Comparison of ENCODE assay signal across 18 cellular contexts in genomic region chr19:43636121-43636683, GRCh38. TPM values are rescaled to one million over a fixed set of nuclear protein-coding genes. Genes with fewer than 3 reads are reported as not detected.
DNase-seq lines count a peak whose midpoint lies in the region; ATAC-seq, FAIRE-seq and TF ChIP-seq lines count a peak whose summit lies in the region.
"Had no signal": no experiment of that assay in that cellular context is flagged by ENCODE, and none has a peak within 500 bp of the region (broad histone marks: within the 10 kb centered on the region; RNA-seq: fewer than 3 reads in every experiment).

No MANE protein-coding gene starts in this region.

- H3K36me3 ChIP-seq in HepG2 (replicated peaks in 1 of 2; ENCODE audit: control insufficient read depth in 1 of 2, insufficient read depth in 2 of 2, low read length in 2 of 2) (no peaks in the 10 kb centered on the region), right lobe of liver (no peaks in the 10 kb centered on the region), neural cell (ENCODE audit: insufficient read depth, low read length) (no peaks in the 10 kb centered on the region)
- H3K36me3 ChIP-seq: thyroid gland had no signal

- H3K4me2 ChIP-seq in HepG2 (ENCODE audit: low read depth, low read length) (peak overlapping the region; percentile 92), neural cell (ENCODE audit: low read length) (no peak overlapping the region)

- H3K4me3 ChIP-seq in HepG2 (replicated peaks in 1 of 3; ENCODE audit: insufficient read depth in 1 of 3, low read depth in 2 of 3, low read length in 3 of 3): peak overlapping the region; percentile 4 to 76 (median 67); a peak in 1 of 6 replicates
- no peak overlapping the region for H3K4me3 ChIP-seq in right lobe of liver
- H3K4me3 ChIP-seq in neural cell (ENCODE audit: low read length): peak overlapping the region; percentile 67
- H3K4me3 ChIP-seq: mucosa of descending colon, thyroid gland had no signal

- no peak overlapping the region for H3K27ac Mint-ChIP-seq in chondrocyte (ENCODE audit: unreplicated experiment)
- no peak overlapping the region for H3K27ac Mint-ChIP-seq in natural killer cell treated with Interleukin-12 subunit alpha and Interleukin-12 subunit beta and Interleukin-15 and Interleukin-18, amount 100 ng/mL, for 72 hours
- H3K27ac Mint-ChIP-seq: activated T-helper 2 cell treated with anti-CD3 and anti-CD28 coated beads, Interferon-gamma antibody, Interleukin-2, Interleukin-4, amounts not matched to agents 10 μg/mL and 5 μg/mL and 100 μg/mL, durations not matched to agents 14 hours and 24 hours and 36 hours had no signal

- H2AFZ ChIP-seq in HepG2 (ENCODE audit: low read length): no peak overlapping the region
- no peak overlapping the region for H2AFZ ChIP-seq in neural cell (ENCODE audit: low read depth, low read length)

- H3K9me2 ChIP-seq in neural cell (ENCODE audit: insufficient read depth, low read length): no peaks in the 10 kb centered on the region

- peaks cover 12% of the 10 kb centered on the region for H3K27me3 Mint-ChIP-seq in chondrocyte (ENCODE audit: low read depth)
- peaks cover 32 to 52% of the 10 kb centered on the region in 2 donors for H3K27me3 Mint-ChIP-seq in natural killer cell treated with Interleukin-12 subunit alpha and Interleukin-12 subunit beta and Interleukin-15 and Interleukin-18, amount 100 ng/mL, for 72 hours

- intact Hi-C loops in HepG2 (cut with micrococcal nuclease; ENCODE audit: unreplicated experiment) (no loop called here), right lobe of liver (cut with DNase I) (no loop called here)

- no peaks in the 10 kb centered on the region for H3K27me3 ChIP-seq in HepG2 (ENCODE audit: control insufficient read depth in 1 of 2, insufficient read depth in 2 of 2, low read length in 2 of 2)
- no peaks in the 10 kb centered on the region for H3K27me3 ChIP-seq in right lobe of liver
- no peaks in the 10 kb centered on the region for H3K27me3 ChIP-seq in neural cell (ENCODE audit: insufficient read depth, low read depth, low read length)
- H3K27me3 ChIP-seq: thyroid gland had no signal

- H3K27ac ChIP-seq in HepG2 (ENCODE audit: extremely low read length, insufficient read depth, low read length) (peak overlapping the region; percentile 90), right lobe of liver (no peak overlapping the region), neural cell (ENCODE audit: low read length) (peak overlapping the region; percentile 63)
- H3K27ac ChIP-seq: thyroid gland had no signal

- no peak for FAIRE-seq in HepG2 (lab: Jason Lieb, UNC)
- FAIRE-seq: A204.1, bronchial epithelial cell had no signal

- CTCF ChIA-PET in HepG2 (lab: Yijun Ruan, JAX; ENCODE audit: low intra/inter-chr PET ratio, low total read pairs): no interaction called here

- no peaks in the 10 kb centered on the region for H3K36me3 Mint-ChIP-seq in chondrocyte (ENCODE audit: low read depth)
- H3K36me3 Mint-ChIP-seq in natural killer cell treated with Interleukin-12 subunit alpha and Interleukin-12 subunit beta and Interleukin-15 and Interleukin-18, amount 100 ng/mL, for 72 hours: no peaks in the 10 kb centered on the region

- TF ChIP-seq RAD21 in HepG2 (CRISPR knock-in tag; IDR thresholded peaks at IDR 0.05): no peak
- TF ChIP-seq RAD21 in neural cell (conservative IDR thresholded peaks at IDR 0.05): no peak

- H3K9ac ChIP-seq in HepG2 (ENCODE audit: insufficient read depth, low read depth, low read length) (peak overlapping the region; percentile 87; the same call in 1 of the 2 replicates), neural cell (ENCODE audit: low read length) (peak overlapping the region; percentile 65)

- H3K9me3 ChIP-seq in HepG2 (ENCODE audit: low read length): no peaks in the 10 kb centered on the region
- H3K9me3 ChIP-seq in right lobe of liver: no peaks in the 10 kb centered on the region
- no peaks in the 10 kb centered on the region for H3K9me3 ChIP-seq in neural cell (ENCODE audit: low read length)
- H3K9me3 ChIP-seq: mucosa of descending colon, thyroid gland had no signal

- POLR2A ChIA-PET in HepG2 (lab: Yijun Ruan, JAX): interaction anchor here (2.3 kb wide), 1 partner anchor 41 kb away, joined by 20 read pairs; the partner anchor contains the start of genes IRGQ and ZNF576

- no TSS peak for BruUV-seq in HepG2 (replicated peaks; lab: Mats Ljungman, UMichigan)

- TF ChIP-seq CTCF in HepG2 (CRISPR knock-in tag; IDR thresholded peaks at IDR 0.05): no peak
- no peak for TF ChIP-seq CTCF in right lobe of liver (IDR thresholded peaks at IDR 0.05)
- TF ChIP-seq CTCF in neural cell (IDR thresholded peaks at IDR 0.05; ENCODE audit: poor library complexity, severe bottlenecking): no peak
- TF ChIP-seq CTCF in chondrocyte (IDR thresholded peaks at IDR 0.05): no peak

- no peak for ATAC-seq in HepG2
- ATAC-seq in right lobe of liver: no peak
- ATAC-seq in natural killer cell treated with Interleukin-12 subunit alpha and Interleukin-12 subunit beta and Interleukin-15 and Interleukin-18, amount 100 ng/mL, for 72 hours: no peak
- no peak for ATAC-seq in left lobe of liver
- ATAC-seq: mucosa of descending colon had no signal

- peaks cover 19% of the 10 kb centered on the region for H3K4me1 Mint-ChIP-seq in chondrocyte (ENCODE audit: low read depth)
- peaks cover 9 to 13% of the 10 kb centered on the region in 2 donors for H3K4me1 Mint-ChIP-seq in natural killer cell treated with Interleukin-12 subunit alpha and Interleukin-12 subunit beta and Interleukin-15 and Interleukin-18, amount 100 ng/mL, for 72 hours (ENCODE audit: low read depth in 2 of 2)

- TF ChIP-seq POLR2A in HepG2 (IDR thresholded peaks at IDR 0.05; ENCODE audit: insufficient read depth in 1 of 2, low read depth in 2 of 2, low read length in 2 of 2) (no peak), right lobe of liver (IDR thresholded peaks at IDR 0.05) (no peak)

- H3K4me3 Mint-ChIP-seq in chondrocyte (ENCODE audit: unreplicated experiment): no peak overlapping the region
- no peak overlapping the region for H3K4me3 Mint-ChIP-seq in natural killer cell treated with Interleukin-12 subunit alpha and Interleukin-12 subunit beta and Interleukin-15 and Interleukin-18, amount 100 ng/mL, for 72 hours

- peak; percentile 24 for DNase-seq in HepG2 (ENCODE audit: low spot score)
- no peak for DNase-seq in right lobe of liver
- peak; percentile 62 for DNase-seq in foreskin melanocyte
- no peak for DNase-seq in chondrocyte (ENCODE audit: low spot score)
- DNase-seq in NCI-H1105 treated with DMSO at 0.1 percent for 48 hours (lab: John Stamatoyannopoulos, UW): no peak
- no peak for DNase-seq in natural killer cell treated with Interleukin-12 subunit alpha and Interleukin-12 subunit beta and Interleukin-15 and Interleukin-18, amount 100 ng/mL, for 72 hours (ENCODE audit: low spot score)
- DNase-seq in left lobe of liver (ENCODE audit: low spot score): no peak
- DNase-seq: activated CD4-positive, alpha-beta T cell treated with anti-CD3 and anti-CD28 coated beads, Interleukin-2, amount 50 U/mL, for 1 hour; COR-L47; mucosa of descending colon; NCI-H526; T-helper 2 cell; thyroid gland had no signal

- H3K79me2 ChIP-seq in HepG2 (ENCODE audit: insufficient read depth, low read length): no peaks in the 10 kb centered on the region
- peaks cover 78% of the 10 kb centered on the region for H3K79me2 ChIP-seq in neural cell (replicated peaks; ENCODE audit: insufficient read depth, low read length)

- TF ChIP-seq EP300 in HepG2 (IDR thresholded peaks at IDR 0.05; ENCODE audit: low read depth in 2 of 2, low read length in 2 of 2): no peak
- no peak for TF ChIP-seq EP300 in HepG2 (CRISPR knock-in tag; IDR thresholded peaks at IDR 0.05; ENCODE audit: borderline replicate concordance)
- no peak for TF ChIP-seq EP300 in neural cell (conservative IDR thresholded peaks at IDR 0.05; ENCODE audit: poor library complexity, severe bottlenecking)

- H3F3A ChIP-seq in neural cell (ENCODE audit: insufficient read depth, low read length, poor library complexity, severe bottlenecking): no peaks in the 10 kb centered on the region

- H4K20me1 ChIP-seq in HepG2 (ENCODE audit: insufficient read depth, low read length) (no peaks in the 10 kb centered on the region), neural cell (ENCODE audit: insufficient read depth) (no peaks in the 10 kb centered on the region)

- in situ Hi-C loops in HepG2 (cut with HindIII; ENCODE audit: extremely low pct_ligation_motif_present, low pct_unique_long_range_greater_than_20kb): no loop called here

- WGBS in HepG2 (ENCODE audit: low lambda C conversion rate): 25% methylated on average over 2 of the region's 14 CpGs
- WGBS in right lobe of liver (ENCODE audit: insufficient coverage, low coverage, low lambda C conversion rate, missing lambda C conversion rate): 78% methylated on average over 3 of the region's 14 CpGs

- H3K4me1 ChIP-seq in HepG2 (ENCODE audit: insufficient read depth, low read length): peaks cover 68% of the 10 kb centered on the region
- no peaks in the 10 kb centered on the region for H3K4me1 ChIP-seq in right lobe of liver

- H3K9me3 Mint-ChIP-seq in chondrocyte (ENCODE audit: low read depth): no peaks in the 10 kb centered on the region
- H3K9me3 Mint-ChIP-seq in natural killer cell treated with Interleukin-12 subunit alpha and Interleukin-12 subunit beta and Interleukin-15 and Interleukin-18, amount 100 ng/mL, for 72 hours: no peaks in the 10 kb centered on the region
- H3K9me3 Mint-ChIP-seq: activated T-helper 2 cell treated with anti-CD3 and anti-CD28 coated beads, Interferon-gamma antibody, Interleukin-2, Interleukin-4, amounts not matched to agents 10 μg/mL and 5 μg/mL and 100 μg/mL, durations not matched to agents 14 hours and 24 hours and 36 hours had no signal

RNA-seq across cellular contexts. Expression of gene CADM4, which starts 3.4 kb away (rescaled TPM):
- total RNA-seq in HepG2 (2016; rRNA removed; fragmentation: Illumina TruSeq; extraction: Trizol) (6.4 and 16.0 TPM in 2 replicates), right lobe of liver (1 to 10 TPM; 2.2 to 4.7 (median 3.7) TPM), chondrocyte (5.6 to 7.1 TPM (median 6.1 TPM) in 3 replicates), left lobe of liver (5.1 TPM)
- total RNA-seq in HepG2 (2016; cell fraction: cytosol; rRNA removed; fragmentation: Illumina TruSeq; extraction: Trizol; ENCODE audit: low read depth): 1.9 and 2.0 TPM in 2 replicates
- total RNA-seq in HepG2 (2016; cell fraction: insoluble cytoplasmic fraction; rRNA removed; fragmentation: Illumina TruSeq; extraction: Trizol): 6.2 and 15.7 TPM in 2 replicates
- 6.3 and 6.6 TPM in 2 replicates for total RNA-seq in HepG2 (2016; cell fraction: membrane; rRNA removed; fragmentation: Illumina TruSeq; extraction: Trizol)
- total RNA-seq in HepG2 (2016; cell fraction: nucleus; rRNA removed; fragmentation: Illumina TruSeq; extraction: Trizol): 13.7 and 16.1 TPM in 2 replicates
- polyA plus RNA-seq in HepG2 (2011; rRNA removed) (8.5 and 15.4 TPM in 2 replicates), neural cell (211 and 220 TPM in 2 replicates)
- polyA plus RNA-seq in HepG2 (2011; cell fraction: cytosol; rRNA removed): 10.7 and 11.5 TPM in 2 replicates
- 8.7 and 11.0 TPM in 2 replicates for polyA plus RNA-seq in HepG2 (2011; cell fraction: nucleus; rRNA removed)
- polyA plus RNA-seq in HepG2 (2012): 14.2 and 19.2 TPM in 2 replicates
- 3.1 and 3.4 TPM in 2 replicates for polyA plus RNA-seq in HepG2 (2016; cell fraction: cytosol; fragmentation: Illumina TruSeq; extraction: Trizol; ENCODE audit: low read depth)
- 7.9 and 9.3 TPM in 2 replicates for polyA plus RNA-seq in HepG2 (2016; cell fraction: insoluble cytoplasmic fraction; fragmentation: Illumina TruSeq; extraction: Trizol; ENCODE audit: low read depth)
- 6.8 and 7.0 TPM in 2 replicates for polyA plus RNA-seq in HepG2 (2016; cell fraction: membrane; fragmentation: Illumina TruSeq; extraction: Trizol; ENCODE audit: low read depth)
- 32.5 and 32.9 TPM in 2 replicates for polyA plus RNA-seq in HepG2 (2016; cell fraction: nucleus; fragmentation: Illumina TruSeq; extraction: Trizol; ENCODE audit: insufficient read depth, low read depth)
- 1.1 and 12.4 TPM in 2 replicates for polyA minus RNA-seq in HepG2 (2011; rRNA and poly(A)+ RNA removed; ENCODE audit: low replicate concordance)
- 5.0 and 7.8 TPM in 2 replicates for polyA minus RNA-seq in HepG2 (2011; cell fraction: cytosol; rRNA and poly(A)+ RNA removed)
- polyA minus RNA-seq in HepG2 (2011; cell fraction: nucleus; rRNA and poly(A)+ RNA removed): 4.0 and 5.5 TPM in 2 replicates
- polyA minus RNA-seq in neural cell: 114 and 135 TPM in 2 replicates
- under 1 TPM; 0.59 TPM for total RNA-seq in natural killer cell treated with Interleukin-12 subunit alpha and Interleukin-12 subunit beta and Interleukin-15 and Interleukin-18, amount 100 ng/mL, for 72 hours

RNA-seq across cellular contexts. Expression of gene ZNF428, which starts 16.8 kb away (rescaled TPM):
- total RNA-seq in HepG2 (2016; rRNA removed; fragmentation: Illumina TruSeq; extraction: Trizol) (24.0 and 26.9 TPM in 2 replicates), right lobe of liver (10 to 100 TPM; 10.9 to 16.7 (median 13.3) TPM), chondrocyte (50.7 to 53.9 TPM (median 52.5 TPM) in 3 replicates), left lobe of liver (15.7 TPM)
- 19.4 and 25.5 TPM in 2 replicates for total RNA-seq in HepG2 (2016; cell fraction: cytosol; rRNA removed; fragmentation: Illumina TruSeq; extraction: Trizol; ENCODE audit: low read depth)
- total RNA-seq in HepG2 (2016; cell fraction: insoluble cytoplasmic fraction; rRNA removed; fragmentation: Illumina TruSeq; extraction: Trizol): 20.7 and 27.4 TPM in 2 replicates
- 23.9 and 34.3 TPM in 2 replicates for total RNA-seq in HepG2 (2016; cell fraction: membrane; rRNA removed; fragmentation: Illumina TruSeq; extraction: Trizol)
- total RNA-seq in HepG2 (2016; cell fraction: nucleus; rRNA removed; fragmentation: Illumina TruSeq; extraction: Trizol): 6.5 and 9.5 TPM in 2 replicates
- polyA plus RNA-seq in HepG2 (2011; rRNA removed) (10.4 and 11.5 TPM in 2 replicates), neural cell (983 and 1,008 TPM in 2 replicates)
- polyA plus RNA-seq in HepG2 (2011; cell fraction: cytosol; rRNA removed): 8.0 and 12.3 TPM in 2 replicates
- 6.0 and 6.2 TPM in 2 replicates for polyA plus RNA-seq in HepG2 (2011; cell fraction: nucleus; rRNA removed)
- polyA plus RNA-seq in HepG2 (2012): 11.5 and 12.7 TPM in 2 replicates
- 19.6 and 22.2 TPM in 2 replicates for polyA plus RNA-seq in HepG2 (2016; cell fraction: cytosol; fragmentation: Illumina TruSeq; extraction: Trizol; ENCODE audit: low read depth)
- 27.6 and 28.2 TPM in 2 replicates for polyA plus RNA-seq in HepG2 (2016; cell fraction: insoluble cytoplasmic fraction; fragmentation: Illumina TruSeq; extraction: Trizol; ENCODE audit: low read depth)
- polyA plus RNA-seq in HepG2 (2016; cell fraction: membrane; fragmentation: Illumina TruSeq; extraction: Trizol; ENCODE audit: low read depth): 25.6 and 28.5 TPM in 2 replicates
- 19.8 and 22.6 TPM in 2 replicates for polyA plus RNA-seq in HepG2 (2016; cell fraction: nucleus; fragmentation: Illumina TruSeq; extraction: Trizol; ENCODE audit: insufficient read depth, low read depth)
- polyA minus RNA-seq in HepG2 (2011; rRNA and poly(A)+ RNA removed; ENCODE audit: low replicate concordance): 3.2 and 7.4 TPM in 2 replicates
- polyA minus RNA-seq in HepG2 (2011; cell fraction: cytosol; rRNA and poly(A)+ RNA removed): 4.6 and 4.9 TPM in 2 replicates
- polyA minus RNA-seq in HepG2 (2011; cell fraction: nucleus; rRNA and poly(A)+ RNA removed): 2.1 and 4.6 TPM in 2 replicates
- 194 and 197 TPM in 2 replicates for polyA minus RNA-seq in neural cell
- total RNA-seq in natural killer cell treated with Interleukin-12 subunit alpha and Interleukin-12 subunit beta and Interleukin-15 and Interleukin-18, amount 100 ng/mL, for 72 hours: 10 to 100 TPM; 24.9 to 25.3 TPM

RNA-seq across cellular contexts. Expression of gene SRRM5, which starts 24.3 kb away (rescaled TPM):
- 0.11 TPM in 1 of 2 replicates, not detected in the other for total RNA-seq in HepG2 (2016; rRNA removed; fragmentation: Illumina TruSeq; extraction: Trizol)
- total RNA-seq in HepG2 (2016; cell fraction: cytosol; rRNA removed; fragmentation: Illumina TruSeq; extraction: Trizol; ENCODE audit: low read depth): not detected in 2 replicates
- total RNA-seq in HepG2 (2016; cell fraction: insoluble cytoplasmic fraction; rRNA removed; fragmentation: Illumina TruSeq; extraction: Trizol): not detected in 2 replicates
- total RNA-seq in HepG2 (2016; cell fraction: membrane; rRNA removed; fragmentation: Illumina TruSeq; extraction: Trizol): 0.06 TPM in 1 of 2 replicates, not detected in the other
- 0.31 TPM in 1 of 2 replicates, not detected in the other for total RNA-seq in HepG2 (2016; cell fraction: nucleus; rRNA removed; fragmentation: Illumina TruSeq; extraction: Trizol)
- 0.16 TPM in 2 replicates for polyA plus RNA-seq in HepG2 (2011; rRNA removed)
- 0.03 and 0.08 TPM in 2 replicates for polyA plus RNA-seq in HepG2 (2011; cell fraction: cytosol; rRNA removed)
- 0.61 and 0.79 TPM in 2 replicates for polyA plus RNA-seq in HepG2 (2011; cell fraction: nucleus; rRNA removed)
- 0.15 and 0.21 TPM in 2 replicates for polyA plus RNA-seq in HepG2 (2012)
- polyA plus RNA-seq in HepG2 (2016; cell fraction: cytosol; fragmentation: Illumina TruSeq; extraction: Trizol; ENCODE audit: low read depth): not detected in 2 replicates
- polyA plus RNA-seq in HepG2 (2016; cell fraction: insoluble cytoplasmic fraction; fragmentation: Illumina TruSeq; extraction: Trizol; ENCODE audit: low read depth): 0.10 and 0.12 TPM in 2 replicates
- polyA plus RNA-seq in HepG2 (2016; cell fraction: membrane; fragmentation: Illumina TruSeq; extraction: Trizol; ENCODE audit: low read depth): 0.10 TPM in 2 replicates
- polyA plus RNA-seq in HepG2 (2016; cell fraction: nucleus; fragmentation: Illumina TruSeq; extraction: Trizol; ENCODE audit: insufficient read depth, low read depth): 0.51 and 1.2 TPM in 2 replicates
- polyA minus RNA-seq in HepG2 (2011; rRNA and poly(A)+ RNA removed; ENCODE audit: low replicate concordance): 0.18 and 0.23 TPM in 2 replicates
- not detected in 2 replicates for polyA minus RNA-seq in HepG2 (2011; cell fraction: cytosol; rRNA and poly(A)+ RNA removed)
- 0.39 and 0.50 TPM in 2 replicates for polyA minus RNA-seq in HepG2 (2011; cell fraction: nucleus; rRNA and poly(A)+ RNA removed)
- total RNA-seq in right lobe of liver: under 1 TPM in 5 of 6 experiments, not detected in 1; 0.09 to 0.37 (median 0.18) TPM
- not detected in 2 replicates for polyA plus RNA-seq in neural cell
- polyA minus RNA-seq in neural cell: 0.23 and 0.24 TPM in 2 replicates
- 0.12 to 0.27 TPM in 2 of 3 replicates, not detected in the other for total RNA-seq in chondrocyte
- 1 to 10 TPM; 1.1 to 1.8 TPM for total RNA-seq in natural killer cell treated with Interleukin-12 subunit alpha and Interleukin-12 subunit beta and Interleukin-15 and Interleukin-18, amount 100 ng/mL, for 72 hours
- 0.35 TPM for total RNA-seq in left lobe of liver
- total RNA-seq: bronchial epithelial cell had no signal
- polyA plus RNA-seq: smooth muscle cell had no signal

RNA-seq across cellular contexts. Expression of gene PLAUR, which starts 33.8 kb away (rescaled TPM):
- total RNA-seq in HepG2 (2016; rRNA removed; fragmentation: Illumina TruSeq; extraction: Trizol) (2.2 and 2.5 TPM in 2 replicates), right lobe of liver (10 to 100 TPM in 1 of 6 experiments, 1 to 10 TPM in 4, under 1 TPM in 1; 0.90 to 13.3 (median 2.3) TPM), chondrocyte (16.3 to 23.6 TPM (median 19.9 TPM) in 3 replicates), left lobe of liver (3.4 TPM)
- 1.1 and 2.5 TPM in 2 replicates for total RNA-seq in HepG2 (2016; cell fraction: cytosol; rRNA removed; fragmentation: Illumina TruSeq; extraction: Trizol; ENCODE audit: low read depth)
- 1.8 and 2.2 TPM in 2 replicates for total RNA-seq in HepG2 (2016; cell fraction: insoluble cytoplasmic fraction; rRNA removed; fragmentation: Illumina TruSeq; extraction: Trizol)
- 1.2 and 2.1 TPM in 2 replicates for total RNA-seq in HepG2 (2016; cell fraction: membrane; rRNA removed; fragmentation: Illumina TruSeq; extraction: Trizol)
- total RNA-seq in HepG2 (2016; cell fraction: nucleus; rRNA removed; fragmentation: Illumina TruSeq; extraction: Trizol): 1.4 and 3.2 TPM in 2 replicates
- polyA plus RNA-seq in HepG2 (2011; rRNA removed) (2.9 and 3.9 TPM in 2 replicates), neural cell (1.3 TPM in 1 of 2 replicates, not detected in the other)
- 2.1 and 2.9 TPM in 2 replicates for polyA plus RNA-seq in HepG2 (2011; cell fraction: cytosol; rRNA removed)
- polyA plus RNA-seq in HepG2 (2011; cell fraction: nucleus; rRNA removed): 8.0 and 8.8 TPM in 2 replicates
- 2.0 and 2.1 TPM in 2 replicates for polyA plus RNA-seq in HepG2 (2012)
- 0.71 and 1.1 TPM in 2 replicates for polyA plus RNA-seq in HepG2 (2016; cell fraction: cytosol; fragmentation: Illumina TruSeq; extraction: Trizol; ENCODE audit: low read depth)
- 2.7 and 2.8 TPM in 2 replicates for polyA plus RNA-seq in HepG2 (2016; cell fraction: insoluble cytoplasmic fraction; fragmentation: Illumina TruSeq; extraction: Trizol; ENCODE audit: low read depth)
- 1.1 and 1.3 TPM in 2 replicates for polyA plus RNA-seq in HepG2 (2016; cell fraction: membrane; fragmentation: Illumina TruSeq; extraction: Trizol; ENCODE audit: low read depth)
- polyA plus RNA-seq in HepG2 (2016; cell fraction: nucleus; fragmentation: Illumina TruSeq; extraction: Trizol; ENCODE audit: insufficient read depth, low read depth): 6.9 and 8.6 TPM in 2 replicates
- 2.8 and 50.5 TPM in 2 replicates for polyA minus RNA-seq in HepG2 (2011; rRNA and poly(A)+ RNA removed; ENCODE audit: low replicate concordance)
- 1.3 and 2.9 TPM in 2 replicates for polyA minus RNA-seq in HepG2 (2011; cell fraction: cytosol; rRNA and poly(A)+ RNA removed)
- polyA minus RNA-seq in HepG2 (2011; cell fraction: nucleus; rRNA and poly(A)+ RNA removed): 1.4 and 1.7 TPM in 2 replicates
- polyA minus RNA-seq in neural cell: not detected in 2 replicates
- 100 to 1,000 TPM in 1 of 2 donors, 10 to 100 TPM in 1; 83.6 to 172 TPM for total RNA-seq in natural killer cell treated with Interleukin-12 subunit alpha and Interleukin-12 subunit beta and Interleukin-15 and Interleukin-18, amount 100 ng/mL, for 72 hours

RNA-seq across cellular contexts. Expression of gene ZNF576, which starts 39.8 kb away (rescaled TPM):
- total RNA-seq in HepG2 (2016; rRNA removed; fragmentation: Illumina TruSeq; extraction: Trizol) (9.6 and 10.9 TPM in 2 replicates), right lobe of liver (10 to 100 TPM in 4 of 6 experiments, 1 to 10 TPM in 2; 7.7 to 15.8 (median 10.3) TPM), chondrocyte (11.9 to 17.6 TPM (median 12.1 TPM) in 3 replicates), left lobe of liver (7.7 TPM)
- 8.7 and 10.4 TPM in 2 replicates for total RNA-seq in HepG2 (2016; cell fraction: cytosol; rRNA removed; fragmentation: Illumina TruSeq; extraction: Trizol; ENCODE audit: low read depth)
- total RNA-seq in HepG2 (2016; cell fraction: insoluble cytoplasmic fraction; rRNA removed; fragmentation: Illumina TruSeq; extraction: Trizol): 10.6 and 11.2 TPM in 2 replicates
- 13.9 and 14.1 TPM in 2 replicates for total RNA-seq in HepG2 (2016; cell fraction: membrane; rRNA removed; fragmentation: Illumina TruSeq; extraction: Trizol)
- 6.6 and 7.0 TPM in 2 replicates for total RNA-seq in HepG2 (2016; cell fraction: nucleus; rRNA removed; fragmentation: Illumina TruSeq; extraction: Trizol)
- polyA plus RNA-seq in HepG2 (2011; rRNA removed) (7.2 and 10.2 TPM in 2 replicates), neural cell (11.9 and 19.9 TPM in 2 replicates)
- 7.1 and 9.5 TPM in 2 replicates for polyA plus RNA-seq in HepG2 (2011; cell fraction: cytosol; rRNA removed)
- 7.2 and 9.1 TPM in 2 replicates for polyA plus RNA-seq in HepG2 (2011; cell fraction: nucleus; rRNA removed)
- 4.1 and 5.6 TPM in 2 replicates for polyA plus RNA-seq in HepG2 (2012)
- polyA plus RNA-seq in HepG2 (2016; cell fraction: cytosol; fragmentation: Illumina TruSeq; extraction: Trizol; ENCODE audit: low read depth): 11.9 and 12.6 TPM in 2 replicates
- 12.1 and 13.5 TPM in 2 replicates for polyA plus RNA-seq in HepG2 (2016; cell fraction: insoluble cytoplasmic fraction; fragmentation: Illumina TruSeq; extraction: Trizol; ENCODE audit: low read depth)
- polyA plus RNA-seq in HepG2 (2016; cell fraction: membrane; fragmentation: Illumina TruSeq; extraction: Trizol; ENCODE audit: low read depth): 12.7 and 17.2 TPM in 2 replicates
- polyA plus RNA-seq in HepG2 (2016; cell fraction: nucleus; fragmentation: Illumina TruSeq; extraction: Trizol; ENCODE audit: insufficient read depth, low read depth): 8.1 and 10.1 TPM in 2 replicates
- 10.5 and 15.9 TPM in 2 replicates for polyA minus RNA-seq in HepG2 (2011; rRNA and poly(A)+ RNA removed; ENCODE audit: low replicate concordance)
- 3.5 and 5.6 TPM in 2 replicates for polyA minus RNA-seq in HepG2 (2011; cell fraction: cytosol; rRNA and poly(A)+ RNA removed)
- 10.2 and 14.8 TPM in 2 replicates for polyA minus RNA-seq in HepG2 (2011; cell fraction: nucleus; rRNA and poly(A)+ RNA removed)
- polyA minus RNA-seq in neural cell: 10.0 and 11.7 TPM in 2 replicates
- total RNA-seq in natural killer cell treated with Interleukin-12 subunit alpha and Interleukin-12 subunit beta and Interleukin-15 and Interleukin-18, amount 100 ng/mL, for 72 hours: 10 to 100 TPM; 19.5 to 22.3 TPM

Comparison
In these comparisons a context has a peak if more than half of its experiments do, and no peak if none do; other contexts are left out.
1. DNase-seq: peak in HepG2 (single experiment) and foreskin melanocyte (single experiment); none in right lobe of liver (0 of 3), chondrocyte (single experiment), NCI-H1105 treated with DMSO at 0.1 percent for 48 hours (single experiment), natural killer cell treated with Interleukin-12 subunit alpha and Interleukin-12 subunit beta and Interleukin-15 and Interleukin-18, amount 100 ng/mL, for 72 hours (single experiment) and left lobe of liver (single experiment).
2. H3K27ac ChIP-seq: peak in HepG2 (single experiment) and neural cell (single experiment); none in right lobe of liver (0 of 3).
3. H3K4me3 ChIP-seq: peak in HepG2 (3 of 3) and neural cell (single experiment); none in right lobe of liver (0 of 3).